Comparison of ENCODE assay signal across 1 cellular context in the genomic region with DNA sequence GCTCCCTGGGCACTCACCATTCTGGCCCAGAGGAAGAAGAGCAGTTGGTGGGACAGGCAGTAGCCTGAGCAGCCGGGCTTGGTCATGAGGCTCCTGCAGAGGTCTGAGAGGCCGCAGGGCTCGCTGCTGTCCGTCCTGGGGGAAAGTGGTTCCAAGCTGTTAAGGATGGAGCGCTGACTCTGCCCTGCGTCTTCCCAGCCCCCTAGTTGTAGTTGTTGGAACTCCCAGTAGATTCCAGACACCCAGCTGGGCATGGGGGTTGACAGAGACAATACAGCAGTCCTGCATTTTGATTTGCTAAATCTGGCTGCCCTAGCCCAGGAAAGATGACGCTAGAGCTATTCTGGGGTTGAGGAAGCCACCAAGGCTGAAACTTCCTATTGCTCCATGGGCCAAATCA.
TF ChIP-seq lines count a peak whose summit lies in the region.

No MANE protein-coding gene starts in this region.

TF ChIP-seq in A549, 52 proteins besides CTCF, POLR2A, EP300 and RAD21 (continued from another document):
- TF ChIP-seq HOXB13 (CRISPR knock-in tag; IDR thresholded peaks at IDR 0.05; ENCODE audit: low read depth) (no peak), KDM1A (IDR thresholded peaks at IDR 0.05; ENCODE audit: low read depth) (no peak), MAZ (IDR thresholded peaks at IDR 0.05; ENCODE audit: borderline replicate concordance, low read depth, low read length) (no peak)
